In genomic region chr2:98608118-98608961, GRCh38 we compare ENCODE assay signal across 8 cellular contexts. TPM values are rescaled to one million over a fixed set of nuclear protein-coding genes. Genes with fewer than 3 reads are reported as not detected.
A peak's percentile ranks its signal among the peaks of the same experiment; 100 is the strongest.
DNase-seq lines count a peak whose midpoint lies in the region; ATAC-seq lines count a peak whose summit lies in the region.

COA5 (minus strand) TSS chr2:98608512; CDS start chr2:98608405, 107 bp downstream.
UNC50 (plus strand) TSS chr2:98608589; CDS start chr2:98609760, 1,171 bp downstream.

- H3K36me3 ChIP-seq in CD8-positive, alpha-beta memory T cell (ENCODE audit: insufficient read depth, low read length): peaks cover 6% of the 10 kb centered on the region

- peak; percentile 50 for ATAC-seq in GM19468 (IDR thresholded peaks at IDR 0.05; ENCODE audit: extremely low read depth, unreplicated experiment)

- peaks cover 66 to 77% (median 72%) of the 10 kb centered on the region in 3 donors for H3K4me1 Mint-ChIP-seq in CD8-positive, alpha-beta memory T cell

- H3K9me3 Mint-ChIP-seq in CD8-positive, alpha-beta memory T cell: no peaks in the 10 kb centered on the region

- H3K36me3 Mint-ChIP-seq in CD8-positive, alpha-beta memory T cell: peaks cover 0 to 55% (median 8%) of the 10 kb centered on the region in 3 donors

- peak within 1 kb of the TSS; percentile 94 for H3K27ac ChIP-seq in CD8-positive, alpha-beta memory T cell (ENCODE audit: low read depth, low read length)

- CTCF ChIA-PET in CD8-positive, alpha-beta memory T cell (lab: Charles Lee): interaction anchor here (0.6 to 0.9 kb wide), 3 partner anchors 15 to 123 kb away, joined by 3 read pairs; partner anchors contain the start of gene MGAT4A

- no peaks in the 10 kb centered on the region for H3K27me3 Mint-ChIP-seq in CD8-positive, alpha-beta memory T cell

- H3K9me3 ChIP-seq in CD8-positive, alpha-beta memory T cell (ENCODE audit: low read length): no peaks in the 10 kb centered on the region

- H3K4me3 Mint-ChIP-seq in CD8-positive, alpha-beta memory T cell: peak within 1 kb of the TSS; percentile 87 to 97 (median 91)

- POLR2A ChIA-PET in CD8-positive, alpha-beta memory T cell (lab: Charles Lee): interaction anchor here (0.8 to 1.3 kb wide), 4 partner anchors 10 to 546 kb away, joined by 3 to 12 read pairs (median 3); partner anchors contain the start of genes LIPT1 and TSGA10

- H3K4me1 ChIP-seq in CD8-positive, alpha-beta memory T cell (ENCODE audit: insufficient read depth, low read length): peaks cover 46% of the 10 kb centered on the region

- no peaks in the 10 kb centered on the region for H3K27me3 ChIP-seq in CD8-positive, alpha-beta memory T cell (ENCODE audit: insufficient read depth, low read length, poor library complexity, severe bottlenecking)

- H3K27ac Mint-ChIP-seq in CD8-positive, alpha-beta memory T cell: peak within 1 kb of the TSS; percentile 89 to 98 (median 94)

- peak within 1 kb of the TSS; percentile 93 for H3K4me3 ChIP-seq in CD8-positive, alpha-beta memory T cell (ENCODE audit: low read length)

- peak; percentile 83 to 91 (median 90) for DNase-seq in CD8-positive, alpha-beta memory T cell
- DNase-seq in HS-5 (ENCODE audit: low read depth) (peak; percentile 92), NK-92 (lab: John Stamatoyannopoulos, UW; ENCODE audit: unreplicated experiment) (peak; percentile 39), lung microvascular endothelial cell (ENCODE audit: low read depth in 2 of 2) (peak; percentile 96)
- peak; percentile 64 to 87 for DNase-seq in activated CD8-positive, alpha-beta memory T cell treated with anti-CD3 and anti-CD28 coated beads for 1 hour (ENCODE audit: extremely low read depth in 1 of 2, low read depth in 1 of 2)
- DNase-seq in effector CD8-positive, alpha-beta T cell (lab: John Stamatoyannopoulos, UW): peak; percentile 84
- DNase-seq in stimulated activated CD4-positive, alpha-beta T cell treated with anti-CD3 and anti-CD28 coated beads, TNF-alpha, amount 100 ng/mL, for 4 hours (ENCODE audit: low read depth in 3 of 3): peak; percentile 76 to 88 (median 83)

RNA-seq across cellular contexts. Expression of gene COA5, which starts in this region (rescaled TPM):
- total RNA-seq in CD8-positive, alpha-beta memory T cell: 10 to 100 TPM; 26.7 to 29.2 TPM
- polyA plus RNA-seq in CD8-positive, alpha-beta memory T cell: 31.2 TPM
- 17.4 and 24.8 TPM in 2 replicates for total RNA-seq in lung microvascular endothelial cell

RNA-seq across cellular contexts. Expression of gene UNC50, which starts in this region (rescaled TPM):
- total RNA-seq in CD8-positive, alpha-beta memory T cell: 10 to 100 TPM; 41.8 to 42.4 TPM
- polyA plus RNA-seq in CD8-positive, alpha-beta memory T cell: 53.1 TPM
- total RNA-seq in lung microvascular endothelial cell: 30.7 and 44.8 TPM in 2 replicates

Comparison
In these comparisons a context has a peak if more than half of its experiments do, and no peak if none do; other contexts are left out.
1. Peak in every context shown above with its lines: DNase-seq, ATAC-seq, H3K4me3 ChIP-seq and H3K27ac ChIP-seq.
2. DNase-seq: peak in every context shown above with its lines; median percentile 96 in lung microvascular endothelial cell; 92 in HS-5; 90 in CD8-positive, alpha-beta memory T cell; 84 in effector CD8-positive, alpha-beta T cell; 83 in stimulated activated CD4-positive, alpha-beta T cell treated with anti-CD3 and anti-CD28 coated beads, TNF-alpha, amount 100 ng/mL, for 4 hours; 76 in activated CD8-positive, alpha-beta memory T cell treated with anti-CD3 and anti-CD28 coated beads for 1 hour; 39 in NK-92.